Comparison of ENCODE assay signal across 1 cellular context in genomic region chr19:18438331-18439024, GRCh38.
TF ChIP-seq lines count a peak whose summit lies in the region.

No MANE protein-coding gene starts in this region.

TF ChIP-seq in HEK293, 187 proteins besides CTCF, POLR2A, EP300 and RAD21 (continued from another document and continues in another):
- TF ChIP-seq PRDM2 (tag by site-specific recombination; IDR thresholded peaks at IDR 0.05; ENCODE audit: borderline replicate concordance) (no peak), ZNF16 (tag by site-specific recombination; IDR thresholded peaks at IDR 0.05; ENCODE audit: low read depth) (no peak), ZNF571 (tag by site-specific recombination; IDR thresholded peaks at IDR 0.05) (no peak), ZNF2 (tag by site-specific recombination; IDR thresholded peaks at IDR 0.05) (peak; percentile 27; the same call in 1 of the 2 replicates), ZNF280C (tag by site-specific recombination; IDR thresholded peaks at IDR 0.05) (no peak), INSM2 (tag by site-specific recombination; IDR thresholded peaks at IDR 0.05) (peak; percentile 68; the same call in 1 of the 2 replicates), ZNF48 (tag by site-specific recombination; IDR thresholded peaks at IDR 0.05) (no peak), ZNF174 (tag by site-specific recombination; IDR thresholded peaks at IDR 0.05) (no peak), ZNF654 (tag by site-specific recombination; IDR thresholded peaks at IDR 0.05; ENCODE audit: low read depth) (no peak), ZNF776 (tag by site-specific recombination; IDR thresholded peaks at IDR 0.05; ENCODE audit: borderline replicate concordance) (no peak), ZXDB (tag by site-specific recombination; IDR thresholded peaks at IDR 0.05) (peak; percentile 97), PBX3 (CRISPR knock-in tag; IDR thresholded peaks at IDR 0.05) (no peak; the same call in 1 of the 2 replicates), OVOL3 (tag by site-specific recombination; IDR thresholded peaks at IDR 0.05) (peak; percentile 59; the same call in 1 of the 2 replicates), ZNF600 (tag by site-specific recombination; IDR thresholded peaks at IDR 0.05) (peak; percentile 97), ZNF701 (tag by site-specific recombination; IDR thresholded peaks at IDR 0.05) (peak; percentile 40; the same call in 1 of the 2 replicates), OSR2 (tag by site-specific recombination; IDR thresholded peaks at IDR 0.05) (peak; percentile 91), ZBTB21 (tag by site-specific recombination; IDR thresholded peaks at IDR 0.05) (peak; percentile 6; the same call in 1 of the 2 replicates), ATF2 (tag by site-specific recombination; IDR thresholded peaks at IDR 0.05; ENCODE audit: low read depth) (no peak), PRDM6 (tag by site-specific recombination; IDR thresholded peaks at IDR 0.05) (peak; percentile 28; the same call in 1 of the 2 replicates), ZNF221 (tag by site-specific recombination; IDR thresholded peaks at IDR 0.05; ENCODE audit: borderline replicate concordance) (no peak), PRDM10 (tag by site-specific recombination; IDR thresholded peaks at IDR 0.05) (peak; percentile 91), ZNF558 (tag by site-specific recombination; IDR thresholded peaks at IDR 0.05) (no peak), ZNF677 (tag by site-specific recombination; IDR thresholded peaks at IDR 0.05) (no peak), SCRT2 (tag by site-specific recombination; IDR thresholded peaks at IDR 0.05) (no peak), ZSCAN5A (tag by site-specific recombination; IDR thresholded peaks at IDR 0.05) (no peak; the same call in 1 of the 2 replicates), ZSCAN30 (tag by site-specific recombination; IDR thresholded peaks at IDR 0.05) (peak; percentile 73), ZNF184 (tag by site-specific recombination; IDR thresholded peaks at IDR 0.05) (no peak), ZNF529 (tag by site-specific recombination; IDR thresholded peaks at IDR 0.05; ENCODE audit: insufficient replicate concordance) (no peak), ZNF133 (tag by site-specific recombination; IDR thresholded peaks at IDR 0.05) (no peak), ZNF112 (tag by site-specific recombination; IDR thresholded peaks at IDR 0.05) (no peak), ZNF211 (tag by site-specific recombination; IDR thresholded peaks at IDR 0.05; ENCODE audit: low read depth) (no peak), MZF1 (tag by site-specific recombination; IDR thresholded peaks at IDR 0.05; ENCODE audit: borderline replicate concordance) (peak; percentile 92), ZFP69B (tag by site-specific recombination; IDR thresholded peaks at IDR 0.05) (peak; percentile 63; the same call in 1 of the 2 replicates), ZNF26 (tag by site-specific recombination; IDR thresholded peaks at IDR 0.05) (no peak), ZNF169 (tag by site-specific recombination; IDR thresholded peaks at IDR 0.05) (no peak), FEZF1 (tag by site-specific recombination; IDR thresholded peaks at IDR 0.05) (peak; percentile 69; the same call in 1 of the 2 replicates), ZNF155 (tag by site-specific recombination; IDR thresholded peaks at IDR 0.05) (no peak)
